ENCODE assay signal across 29 cellular contexts in genomic region chr6:81977488-81977887, GRCh38.
DNase-seq lines count a peak whose midpoint lies in the region; ATAC-seq and TF ChIP-seq lines count a peak whose summit lies in the region.
"Had no signal": no experiment of that assay in that cellular context is flagged by ENCODE, and none has a peak within 500 bp of the region (broad histone marks: within the 10 kb centered on the region; RNA-seq: fewer than 3 reads in every experiment).

No MANE protein-coding gene starts in this region.

- H3K27me3 Mint-ChIP-seq in glutamatergic neuron (ENCODE audit: unreplicated experiment): no peaks in the 10 kb centered on the region
- H3K27me3 Mint-ChIP-seq: activated CD4-positive, alpha-beta T cell treated with anti-CD3 and anti-CD28 coated beads, Interleukin-2, amount 10 ng/mL, durations not matched to agents 24 days and 14 days; effector memory CD8-positive, alpha-beta T cell; memory B cell; stimulated activated memory B cell treated with anti-CD40 and anti-IgM and Interleukin-4, amounts not matched to agents 10 μg/mL and 1 μg/mL and 100 μg/mL, for 72 hours; type B pancreatic cell had no signal

- TF ChIP-seq CTCF in astrocyte of the spinal cord (IDR thresholded peaks at IDR 0.05; ENCODE audit: low read depth, low read length) (no peak), fibroblast of the aortic adventitia (IDR thresholded peaks at IDR 0.05; ENCODE audit: insufficient read depth, low read length) (no peak), glutamatergic neuron (IDR thresholded peaks at IDR 0.05; ENCODE audit: partially characterized antibody, unreplicated experiment) (no peak)

- in situ Hi-C loops in astrocyte of the spinal cord (cut with HindIII; ENCODE audit: low sequenced_read_pairs): no loop called here

- no peak for ATAC-seq in HG03378 (IDR thresholded peaks at IDR 0.05; ENCODE audit: unreplicated experiment)
- ATAC-seq: activated naive CD4-positive, alpha-beta T cell treated with anti-CD3 and anti-CD28 coated beads, Interleukin-2, amount 50 U/mL, for 72 hours; effector memory CD8-positive, alpha-beta T cell; HepG2; left colon; stimulated activated memory B cell treated with anti-CD40 and anti-IgM and Interleukin-4, amounts not matched to agents 10 μg/mL and 1 μg/mL and 100 μg/mL, for 72 hours had no signal

- no peak overlapping the region for H3K4me3 ChIP-seq in astrocyte of the spinal cord (ENCODE audit: low read depth, low read length)
- no peak overlapping the region for H3K4me3 ChIP-seq in fibroblast of the aortic adventitia (ENCODE audit: low read depth, low read length)

- no peaks in the 10 kb centered on the region for H3K36me3 Mint-ChIP-seq in glutamatergic neuron (ENCODE audit: unreplicated experiment)
- H3K36me3 Mint-ChIP-seq: stimulated activated memory B cell treated with anti-CD40 and anti-IgM and Interleukin-4, amounts not matched to agents 10 μg/mL and 1 μg/mL and 100 μg/mL, for 72 hours; type B pancreatic cell had no signal

- H3K4me3 Mint-ChIP-seq in glutamatergic neuron (ENCODE audit: unreplicated experiment): no peak overlapping the region
- H3K4me3 Mint-ChIP-seq: activated CD4-positive, alpha-beta T cell treated with anti-CD3 and anti-CD28 coated beads, Interleukin-2, amount 10 ng/mL, durations not matched to agents 24 days and 14 days; CD14-positive monocyte; effector memory CD8-positive, alpha-beta T cell; H9; memory B cell; nephron progenitor cell; stimulated activated memory B cell treated with anti-CD40 and anti-IgM and Interleukin-4, amounts not matched to agents 10 μg/mL and 1 μg/mL and 100 μg/mL, for 72 hours; type B pancreatic cell had no signal

- H3K27ac Mint-ChIP-seq in glutamatergic neuron (ENCODE audit: unreplicated experiment): no peak overlapping the region
- H3K27ac Mint-ChIP-seq: activated CD4-positive, alpha-beta T cell treated with anti-CD3 and anti-CD28 coated beads, Interleukin-2, amount 10 ng/mL, durations not matched to agents 24 days and 14 days; activated naive CD4-positive, alpha-beta T cell treated with anti-CD3 and anti-CD28 coated beads, Interleukin-2, amount 50 U/mL, for 72 hours; CD14-positive monocyte; effector memory CD8-positive, alpha-beta T cell; H9; memory B cell; nephron progenitor cell; stimulated activated memory B cell treated with anti-CD40 and anti-IgM and Interleukin-4, amounts not matched to agents 10 μg/mL and 1 μg/mL and 100 μg/mL, for 72 hours; type B pancreatic cell had no signal

- DNase-seq in M059J (ENCODE audit: low read depth) (peak; percentile 63), astrocyte of the spinal cord (ENCODE audit: low read depth, low spot score) (peak; percentile 52), fibroblast of the aortic adventitia (ENCODE audit: low read depth) (peak; percentile 48), glutamatergic neuron (no peak), NCI-H2107 treated with DMSO at 0.1 percent for 48 hours (lab: John Stamatoyannopoulos, UW; ENCODE audit: unreplicated experiment) (no peak)
- DNase-seq in activated CD8-positive, alpha-beta memory T cell treated with anti-CD3 and anti-CD28 coated beads for 24 hours: no peak
- DNase-seq: activated CD4-positive, alpha-beta T cell treated with anti-CD3 and anti-CD28 coated beads, Interleukin-2, amount 10 ng/mL, durations not matched to agents 24 days and 14 days; anterior cingulate cortex; Calu3; caudate nucleus; DMS79; effector memory CD8-positive, alpha-beta T cell; H9; hippocampal formation; Karpas-422; left colon; NCI-H1417 treated with DMSO at 0.1 percent for 48 hours; NCI-H2081 treated with DMSO at 0.1 percent for 48 hours; NCI-H345; NCI-H69; nephron progenitor cell; substantia nigra had no signal

- no peaks in the 10 kb centered on the region for H3K4me1 Mint-ChIP-seq in glutamatergic neuron (ENCODE audit: low read depth, unreplicated experiment)
- H3K4me1 Mint-ChIP-seq: activated CD4-positive, alpha-beta T cell treated with anti-CD3 and anti-CD28 coated beads, Interleukin-2, amount 10 ng/mL, durations not matched to agents 24 days and 14 days; H9; memory B cell; nephron progenitor cell; stimulated activated memory B cell treated with anti-CD40 and anti-IgM and Interleukin-4, amounts not matched to agents 10 μg/mL and 1 μg/mL and 100 μg/mL, for 72 hours had no signal

- H3K9me3 Mint-ChIP-seq in glutamatergic neuron (ENCODE audit: unreplicated experiment): no peaks in the 10 kb centered on the region

Comparison
In these comparisons a context has a peak if more than half of its experiments do, and no peak if none do; other contexts are left out.
1. DNase-seq: peak in M059J (single experiment), astrocyte of the spinal cord (single experiment) and fibroblast of the aortic adventitia (single experiment); none in activated CD8-positive, alpha-beta memory T cell treated with anti-CD3 and anti-CD28 coated beads for 24 hours (single experiment), glutamatergic neuron (single experiment) and NCI-H2107 treated with DMSO at 0.1 percent for 48 hours (single experiment).